Comparison of ENCODE assay signal across 25 cellular contexts in the genomic region with DNA sequence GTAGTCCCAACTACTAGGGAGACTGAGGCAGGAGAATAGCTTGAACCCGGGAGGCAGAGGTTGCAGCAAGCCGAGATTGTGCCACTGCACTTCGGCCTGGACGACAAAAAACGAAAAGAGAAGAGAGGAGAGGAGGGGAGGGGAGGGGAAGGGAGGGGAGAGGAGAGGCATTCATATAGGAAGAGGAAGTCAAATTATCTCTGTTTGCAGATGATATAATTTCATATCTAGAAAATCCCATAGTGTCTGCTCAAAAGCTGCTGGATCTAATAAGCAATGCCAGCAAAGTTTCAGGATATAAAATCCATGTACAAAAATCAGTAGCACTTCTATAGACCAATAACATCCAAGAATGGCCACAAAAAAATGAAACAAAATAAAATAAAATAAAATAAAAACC.
"Had no signal": no experiment of that assay in that cellular context is flagged by ENCODE, and none has a peak within 500 bp of the region (broad histone marks: within the 10 kb centered on the region; RNA-seq: fewer than 3 reads in every experiment).

No MANE protein-coding gene starts in this region.

- H3K36me3 ChIP-seq: ascending aorta, brain microvascular endothelial cell, neural progenitor cell, sigmoid colon, uterus, WERI-Rb-1 had no signal

- H3K4me1 Mint-ChIP-seq: neural progenitor cell had no signal

- H3K4me3 Mint-ChIP-seq: activated naive CD4-positive, alpha-beta T cell treated with anti-CD3 and anti-CD28 coated beads, Interleukin-2, amount 50 U/mL, for 24 hours; immature natural killer cell; naive thymus-derived CD8-positive, alpha-beta T cell; neural progenitor cell had no signal

- H3K9me3 Mint-ChIP-seq: immature natural killer cell had no signal

- H3K27me3 ChIP-seq: ascending aorta, brain microvascular endothelial cell, foreskin keratinocyte, neural progenitor cell, sigmoid colon, testis, uterus had no signal

- H3K27ac ChIP-seq: ascending aorta, brain microvascular endothelial cell, foreskin keratinocyte, neural progenitor cell, sigmoid colon, testis, uterus, WERI-Rb-1 had no signal

- H3K27ac Mint-ChIP-seq: activated naive CD4-positive, alpha-beta T cell treated with anti-CD3 and anti-CD28 coated beads, Interleukin-2, amount 50 U/mL, for 24 hours; immature natural killer cell; neural progenitor cell had no signal

- H3K4me3 ChIP-seq: ascending aorta, lung, neural progenitor cell, sigmoid colon, smooth muscle cell, testis, uterus had no signal

- H3K9me3 ChIP-seq: testis, uterus had no signal

- H3K9ac ChIP-seq: neural progenitor cell had no signal

- DNase-seq: activated CD4-positive, alpha-beta T cell treated with anti-CD3 and anti-CD28 coated beads for 1 hour; activated CD4-positive, alpha-beta T cell treated with anti-CD3 and anti-CD28 coated beads, Interleukin-2, amount 50 U/mL, for 1 hour; activated gamma-delta T cell treated with Interleukin-2 at 50 U/mL for 16 hours; activated T-cell treated with anti-CD3 and anti-CD28 coated beads, Interleukin-2, amount 50 U/mL, for 1 hour; brain microvascular endothelial cell; caudate nucleus; effector memory CD4-positive, alpha-beta T cell; foreskin keratinocyte; immature natural killer cell; naive thymus-derived CD8-positive, alpha-beta T cell; posterior cingulate gyrus; sigmoid colon; stimulated activated CD4-positive, alpha-beta T cell treated with anti-CD3 and anti-CD28 coated beads, Interleukin-15, amount 100 ng/mL, for 24 hours; stimulated activated naive CD4-positive, alpha-beta T cell; T1000; testis; trophoblast cell; uterus; WERI-Rb-1 had no signal

- ATAC-seq: foreskin keratinocyte; left lobe of liver; naive thymus-derived CD8-positive, alpha-beta T cell had no signal

- H3K4me2 ChIP-seq: neural progenitor cell, smooth muscle cell had no signal

- H2AFZ ChIP-seq: neural progenitor cell had no signal

- H3K27me3 Mint-ChIP-seq: activated naive CD4-positive, alpha-beta T cell treated with anti-CD3 and anti-CD28 coated beads, Interleukin-2, amount 50 U/mL, for 24 hours; naive thymus-derived CD8-positive, alpha-beta T cell had no signal

- H3K4me1 ChIP-seq: foreskin keratinocyte, neural progenitor cell, sigmoid colon, testis, uterus had no signal
